ENCODE assay signal across 11 cellular contexts in genomic region chr17:77736207-77736600, GRCh38.
DNase-seq lines count a peak whose midpoint lies in the region; ATAC-seq and TF ChIP-seq lines count a peak whose summit lies in the region.
"Had no signal": no experiment of that assay in that cellular context is flagged by ENCODE, and none has a peak within 500 bp of the region (broad histone marks: within the 10 kb centered on the region; RNA-seq: fewer than 3 reads in every experiment).

No MANE protein-coding gene starts in this region.

- DNase-seq in NCI-H1417 (lab: John Stamatoyannopoulos, UW) = peak; percentile 73 to 95 (median 85)
- no peak for DNase-seq in NCI-H1417 treated with DMSO at 0.1 percent for 48 hours (lab: John Stamatoyannopoulos, UW)
- peak; percentile 57 for DNase-seq in NCI-H2029 (lab: John Stamatoyannopoulos, UW)
- peak; percentile 71 for DNase-seq in endodermal cell
- no peak for DNase-seq in sigmoid colon
- DNase-seq in central memory CD4-positive, alpha-beta T cell = no peak
- DNase-seq: MV-4-11 had no signal

- H3K4me3 ChIP-seq in endodermal cell (ENCODE audit: low read length) (no peak overlapping the region), sigmoid colon (peak overlapping the region in 3 of 4 donors; percentile 18 to 31 (median 28))

- no peak for TF ChIP-seq EP300 in sigmoid colon (IDR thresholded peaks at IDR 0.05)

- ATAC-seq in GM19035 (IDR thresholded peaks at IDR 0.05; ENCODE audit: unreplicated experiment) (no peak), HG03432 (IDR thresholded peaks at IDR 0.05; ENCODE audit: unreplicated experiment) (no peak)
- ATAC-seq: HCT116 had no signal

- no peak overlapping the region for H3K27ac ChIP-seq in endodermal cell (ENCODE audit: low read depth, low read length)
- peak overlapping the region; percentile 86 to 91 (median 90) for H3K27ac ChIP-seq in sigmoid colon
- H3K27ac ChIP-seq: epithelial cell of prostate had no signal

- peaks cover 26% of the 10 kb centered on the region for H3K9me3 Mint-ChIP-seq in endodermal cell

- H3K9ac ChIP-seq in endodermal cell (ENCODE audit: extremely low read depth, low read length, poor library complexity, severe bottlenecking) = no peak overlapping the region

- intact Hi-C loops in sigmoid colon (cut with DNase I) = loop anchor here (2.0 to 5.0 kb wide), 3 partner anchors 41 to 275 kb away; partner anchors contain the start of gene TNRC6C

- no peaks in the 10 kb centered on the region for H3K36me3 Mint-ChIP-seq in endodermal cell (ENCODE audit: low read depth)

- H3K4me3 Mint-ChIP-seq in endodermal cell = no peak overlapping the region

- H3K9me3 ChIP-seq in endodermal cell (ENCODE audit: control insufficient read depth, low read length) (peaks cover 15% of the 10 kb centered on the region), sigmoid colon (peaks cover 0 to 3% (median 0%) of the 10 kb centered on the region in 4 donors)

- no peak for TF ChIP-seq POLR2A in sigmoid colon (IDR thresholded peaks at IDR 0.05)

- H3K27ac Mint-ChIP-seq in endodermal cell = no peak overlapping the region

- H3K27me3 Mint-ChIP-seq in endodermal cell (ENCODE audit: insufficient read depth) = peaks cover 35% of the 10 kb centered on the region

- TF ChIP-seq CTCF in endodermal cell (conservative IDR thresholded peaks at IDR 0.05) = no peak
- no peak for TF ChIP-seq CTCF in sigmoid colon (IDR thresholded peaks at IDR 0.05)

- H3K27me3 ChIP-seq in endodermal cell (ENCODE audit: control insufficient read depth, insufficient read depth, low read length, poor library complexity, severe bottlenecking) (peaks cover 28% of the 10 kb centered on the region), sigmoid colon (no peaks in the 10 kb centered on the region)

- WGBS in endodermal cell (ENCODE audit: insufficient coverage in 1 of 2, insufficient read length in 1 of 2), 2 experiments = 45 to 47% methylated on average over 16 to 17 of the region's 17 CpGs
- 26 to 58% methylated on average over 17 of the region's 17 CpGs for WGBS in sigmoid colon, 2 donors

- peaks cover 2% of the 10 kb centered on the region for H3K4me1 Mint-ChIP-seq in endodermal cell

- H3K36me3 ChIP-seq in endodermal cell (ENCODE audit: control insufficient read depth, insufficient read depth, low read length) (no peaks in the 10 kb centered on the region), sigmoid colon (no peaks in the 10 kb centered on the region)

- H3K4me1 ChIP-seq in endodermal cell (ENCODE audit: control insufficient read depth, insufficient read depth, low read length) (no peaks in the 10 kb centered on the region), sigmoid colon (peaks cover 0 to 49% (median 38%) of the 10 kb centered on the region in 4 donors)

Comparison
In these comparisons a context has a peak if more than half of its experiments do, and no peak if none do; other contexts are left out.
1. DNase-seq: peak in NCI-H1417 (3 of 3), NCI-H2029 (single experiment) and endodermal cell (single experiment); none in NCI-H1417 treated with DMSO at 0.1 percent for 48 hours (single experiment), sigmoid colon (single experiment) and central memory CD4-positive, alpha-beta T cell (single experiment).